ENCODE assay signal across 13 cellular contexts in genomic region chr13:23956106-23956505, GRCh38. TPM values are rescaled to one million over a fixed set of nuclear protein-coding genes. Genes with fewer than 3 reads are reported as not detected.
DNase-seq lines count a peak whose midpoint lies in the region; ATAC-seq, FAIRE-seq and TF ChIP-seq lines count a peak whose summit lies in the region.
"Had no signal": no experiment of that assay in that cellular context is flagged by ENCODE, and none has a peak within 500 bp of the region (broad histone marks: within the 10 kb centered on the region; RNA-seq: fewer than 3 reads in every experiment).

No MANE protein-coding gene starts in this region.

- no peak overlapping the region for H4K12ac ChIP-seq in trophoblast cell (ENCODE audit: low read depth, low read length)

- no peaks in the 10 kb centered on the region for H3K79me2 ChIP-seq in trophoblast cell (ENCODE audit: control insufficient read depth, insufficient read depth, low read length, poor library complexity)

- no peaks in the 10 kb centered on the region for H3K79me1 ChIP-seq in trophoblast cell (ENCODE audit: low read length)

- H3K4me1 ChIP-seq in trophoblast cell (ENCODE audit: control insufficient read depth in 1 of 2, insufficient read depth in 2 of 2, low read length in 2 of 2), result no peaks in the 10 kb centered on the region
- H3K4me1 ChIP-seq: ascending aorta had no signal

- H3K4me3 ChIP-seq in bronchial epithelial cell (ENCODE audit: low read depth, low read length) (no peak overlapping the region), trophoblast cell (ENCODE audit: low read depth, low read length) (no peak overlapping the region)
- H3K4me3 ChIP-seq: ascending aorta had no signal

- H2BK120ac ChIP-seq in trophoblast cell (ENCODE audit: insufficient read depth, low read length, poor library complexity), result no peak overlapping the region

- H3K23ac ChIP-seq in trophoblast cell (ENCODE audit: low read length), result no peak overlapping the region

- WGBS in trophoblast cell (ENCODE audit: extremely low coverage, insufficient coverage, insufficient read length), result no CpG with 5 or more reads among the region's 4 CpGs

- peaks cover 2% of the 10 kb centered on the region for H3K9me3 ChIP-seq in trophoblast cell (ENCODE audit: insufficient read depth, low read depth, low read length)
- H3K9me3 ChIP-seq: ascending aorta had no signal

- no peak overlapping the region for H3K4ac ChIP-seq in trophoblast cell (ENCODE audit: low read depth, low read length)

- H2AK5ac ChIP-seq in trophoblast cell (ENCODE audit: low read length), result no peak overlapping the region

- TF ChIP-seq CTCF in bronchial epithelial cell (IDR thresholded peaks at IDR 0.05; ENCODE audit: insufficient read depth, low read length, severe bottlenecking), result no peak

- no peak overlapping the region for H4K8ac ChIP-seq in trophoblast cell (ENCODE audit: low read depth, low read length)

- peak; percentile 38 for DNase-seq in NK-92 treated with Interleukin-12 subunit alpha and Interleukin-12 subunit beta, amount 100 ng/mL, for 24 hours (lab: John Stamatoyannopoulos, UW)
- DNase-seq in NK-92 (lab: John Stamatoyannopoulos, UW; ENCODE audit: unreplicated experiment) (no peak), HPDE6-E6E7 (ENCODE audit: extremely low spot score) (peak; percentile 35), bronchial epithelial cell (ENCODE audit: low read depth) (peak; percentile 91), trophoblast cell (peak; percentile 18 to 64), NCI-H82 (lab: John Stamatoyannopoulos, UW) (no peak), NCI-H69 (lab: John Stamatoyannopoulos, UW) (no peak)
- DNase-seq: head of caudate nucleus; midbrain; stimulated activated CD8-positive, alpha-beta memory T cell treated with anti-CD3 and anti-CD28 coated beads, Interleukin-4, amount 100 ng/mL, for 48 hours had no signal

- H3K36me3 ChIP-seq in bronchial epithelial cell (ENCODE audit: control insufficient read depth, insufficient read depth, low read length) (no peaks in the 10 kb centered on the region), trophoblast cell (ENCODE audit: control insufficient read depth in 1 of 2, insufficient read depth in 2 of 2, low read length in 2 of 2) (no peaks in the 10 kb centered on the region)
- H3K36me3 ChIP-seq: ascending aorta had no signal

- H4K91ac ChIP-seq in trophoblast cell (ENCODE audit: low read depth, low read length), result no peak overlapping the region

- no peak for ATAC-seq in HG03039 (IDR thresholded peaks at IDR 0.05; ENCODE audit: unreplicated experiment)

- no peak overlapping the region for H2AFZ ChIP-seq in trophoblast cell (ENCODE audit: insufficient read depth, low read length, poor library complexity)

- H2BK12ac ChIP-seq in trophoblast cell (ENCODE audit: low read length), result no peak overlapping the region

- no peak overlapping the region for H3K14ac ChIP-seq in trophoblast cell (ENCODE audit: low read length)

- H3K4me2 ChIP-seq in trophoblast cell (ENCODE audit: low read length), result no peak overlapping the region

- no peak overlapping the region for H2BK5ac ChIP-seq in trophoblast cell (ENCODE audit: low read depth, low read length, poor library complexity)

- no peak overlapping the region for H3K27ac ChIP-seq in trophoblast cell (ENCODE audit: low read depth, low read length)
- H3K27ac ChIP-seq: ascending aorta had no signal

- no peak overlapping the region for H3K18ac ChIP-seq in trophoblast cell (ENCODE audit: low read length)

- H3K27me3 ChIP-seq in bronchial epithelial cell (ENCODE audit: control insufficient read depth, insufficient read depth, low read length) (no peaks in the 10 kb centered on the region), trophoblast cell (ENCODE audit: insufficient read depth, low read length) (no peaks in the 10 kb centered on the region)
- H3K27me3 ChIP-seq: ascending aorta had no signal

- FAIRE-seq in bronchial epithelial cell (lab: Jason Lieb, UNC), result peak; percentile 94
- FAIRE-seq: A204.1 had no signal

- no peak overlapping the region for H3K9ac ChIP-seq in trophoblast cell (ENCODE audit: low read length)

RNA-seq across cellular contexts. Expression of gene C1QTNF9B, which starts 58.8 kb away (rescaled TPM):
- total RNA-seq in bronchial epithelial cell, result not detected in 2 replicates
- polyA plus RNA-seq in trophoblast cell (2013), result not detected in 2 replicates
- total RNA-seq: ascending aorta had no signal

Comparison
In these comparisons a context has a peak if more than half of its experiments do, and no peak if none do; other contexts are left out.
1. DNase-seq: peak in NK-92 treated with Interleukin-12 subunit alpha and Interleukin-12 subunit beta, amount 100 ng/mL, for 24 hours (single experiment), HPDE6-E6E7 (single experiment), bronchial epithelial cell (single experiment) and trophoblast cell (2 of 2); none in NK-92 (single experiment), NCI-H82 (single experiment) and NCI-H69 (single experiment).